In genomic region chr19:57443121-57443696, GRCh38 we compare ENCODE assay signal across 24 cellular contexts. TPM values are rescaled to one million over a fixed set of nuclear protein-coding genes. Genes with fewer than 3 reads are reported as not detected.
"Had no signal": no experiment of that assay in that cellular context is flagged by ENCODE, and none has a peak within 500 bp of the region (broad histone marks: within the 10 kb centered on the region; RNA-seq: fewer than 3 reads in every experiment).

No MANE protein-coding gene starts in this region.

- H3K4me1 Mint-ChIP-seq: activated CD4-positive, alpha-beta T cell treated with anti-CD3 and anti-CD28 coated beads for 36 hours had no signal

- H3K4me2 ChIP-seq: smooth muscle cell had no signal

- H3K27me3 ChIP-seq: colonic mucosa, esophagus muscularis mucosa, gastroesophageal sphincter, heart left ventricle, neutrophil, pancreas, stomach, testis, upper lobe of right lung had no signal

- H3K27me3 Mint-ChIP-seq: activated CD4-positive, alpha-beta T cell treated with anti-CD3 and anti-CD28 coated beads for 36 hours; activated CD8-positive, alpha-beta memory T cell treated with anti-CD3 and anti-CD28 coated beads, Interleukin-2, amount 10 ng/mL, durations not matched to agents 7 days and 5 days; activated naive CD8-positive, alpha-beta T cell treated with anti-CD3 and anti-CD28 coated beads for 36 hours; activated T-helper 17 cell treated with anti-CD3 and anti-CD28 coated beads, Interleukin-2, amount 50 U/mL, for 72 hours; natural killer cell treated with Interleukin-12 subunit alpha and Interleukin-12 subunit beta and Interleukin-15 and Interleukin-18, amount 100 ng/mL, for 72 hours had no signal

- H3K4me1 ChIP-seq: colonic mucosa, esophagus muscularis mucosa, gastroesophageal sphincter, heart left ventricle, lower lobe of right lung, pancreas, stomach, testis, upper lobe of right lung had no signal

- H3K36me3 ChIP-seq: neutrophil, upper lobe of right lung had no signal

- FAIRE-seq: endometrium, pancreas, TTC549 had no signal

- H3K4me3 ChIP-seq: colonic mucosa, esophagus muscularis mucosa, gastroesophageal sphincter, heart left ventricle, lower lobe of right lung, pancreas, smooth muscle cell, stomach, testis, upper lobe of right lung had no signal

- DNase-seq: activated CD4-positive, alpha-beta T cell treated with anti-CD3 and anti-CD28 coated beads for 36 hours; activated CD4-positive, alpha-beta T cell treated with anti-CD3 and anti-CD28 coated beads, Interleukin-2, amount 50 U/mL, for 48 hours; activated CD8-positive, alpha-beta memory T cell treated with anti-CD3 and anti-CD28 coated beads, Interleukin-2, amount 10 ng/mL, durations not matched to agents 7 days and 5 days; activated naive CD4-positive, alpha-beta T cell; activated naive CD8-positive, alpha-beta T cell treated with anti-CD3 and anti-CD28 coated beads for 36 hours; amniotic stem cell; caudate nucleus; colonic mucosa; lower lobe of right lung; pancreas; stimulated activated CD4-positive, alpha-beta T cell treated with anti-CD3 and anti-CD28 coated beads, Interleukin-4, amount 100 ng/mL, for 1 hour; stomach; testis; upper lobe of right lung had no signal

- H3K27ac Mint-ChIP-seq: activated CD4-positive, alpha-beta T cell treated with anti-CD3 and anti-CD28 coated beads for 36 hours; activated CD8-positive, alpha-beta memory T cell treated with anti-CD3 and anti-CD28 coated beads, Interleukin-2, amount 10 ng/mL, durations not matched to agents 7 days and 5 days; activated naive CD8-positive, alpha-beta T cell treated with anti-CD3 and anti-CD28 coated beads for 36 hours; activated T-helper 17 cell treated with anti-CD3 and anti-CD28 coated beads, Interleukin-2, amount 50 U/mL, for 72 hours; natural killer cell treated with Interleukin-12 subunit alpha and Interleukin-12 subunit beta and Interleukin-15 and Interleukin-18, amount 100 ng/mL, for 72 hours had no signal

- ATAC-seq: activated CD4-positive, alpha-beta T cell treated with anti-CD3 and anti-CD28 coated beads for 36 hours; activated CD8-positive, alpha-beta memory T cell treated with anti-CD3 and anti-CD28 coated beads, Interleukin-2, amount 10 ng/mL, durations not matched to agents 7 days and 5 days; activated T-helper 17 cell treated with anti-CD3 and anti-CD28 coated beads, Interleukin-2, amount 50 U/mL, for 72 hours; gastroesophageal sphincter; lower lobe of right lung; natural killer cell treated with Interleukin-12 subunit alpha and Interleukin-12 subunit beta and Interleukin-15 and Interleukin-18, amount 100 ng/mL, for 72 hours; pancreas; sciatic nerve; upper lobe of right lung had no signal

- H3K27ac ChIP-seq: colonic mucosa, esophagus muscularis mucosa, gastroesophageal sphincter, heart left ventricle, lower lobe of right lung, neutrophil, pancreas, stomach, testis, upper lobe of right lung had no signal

- H3K9me3 ChIP-seq: pancreas, testis had no signal

- H3K4me3 Mint-ChIP-seq: activated CD4-positive, alpha-beta T cell treated with anti-CD3 and anti-CD28 coated beads for 36 hours; activated CD8-positive, alpha-beta memory T cell treated with anti-CD3 and anti-CD28 coated beads, Interleukin-2, amount 10 ng/mL, durations not matched to agents 7 days and 5 days; activated naive CD8-positive, alpha-beta T cell treated with anti-CD3 and anti-CD28 coated beads for 36 hours; activated T-helper 17 cell treated with anti-CD3 and anti-CD28 coated beads, Interleukin-2, amount 50 U/mL, for 72 hours; natural killer cell treated with Interleukin-12 subunit alpha and Interleukin-12 subunit beta and Interleukin-15 and Interleukin-18, amount 100 ng/mL, for 72 hours had no signal

RNA-seq across cellular contexts. Expression of gene VN1R1, which starts 13.7 kb away (rescaled TPM):
- polyA plus RNA-seq: smooth muscle cell had no signal
